1 cellular context compared by ENCODE assay signal in the genomic region with DNA sequence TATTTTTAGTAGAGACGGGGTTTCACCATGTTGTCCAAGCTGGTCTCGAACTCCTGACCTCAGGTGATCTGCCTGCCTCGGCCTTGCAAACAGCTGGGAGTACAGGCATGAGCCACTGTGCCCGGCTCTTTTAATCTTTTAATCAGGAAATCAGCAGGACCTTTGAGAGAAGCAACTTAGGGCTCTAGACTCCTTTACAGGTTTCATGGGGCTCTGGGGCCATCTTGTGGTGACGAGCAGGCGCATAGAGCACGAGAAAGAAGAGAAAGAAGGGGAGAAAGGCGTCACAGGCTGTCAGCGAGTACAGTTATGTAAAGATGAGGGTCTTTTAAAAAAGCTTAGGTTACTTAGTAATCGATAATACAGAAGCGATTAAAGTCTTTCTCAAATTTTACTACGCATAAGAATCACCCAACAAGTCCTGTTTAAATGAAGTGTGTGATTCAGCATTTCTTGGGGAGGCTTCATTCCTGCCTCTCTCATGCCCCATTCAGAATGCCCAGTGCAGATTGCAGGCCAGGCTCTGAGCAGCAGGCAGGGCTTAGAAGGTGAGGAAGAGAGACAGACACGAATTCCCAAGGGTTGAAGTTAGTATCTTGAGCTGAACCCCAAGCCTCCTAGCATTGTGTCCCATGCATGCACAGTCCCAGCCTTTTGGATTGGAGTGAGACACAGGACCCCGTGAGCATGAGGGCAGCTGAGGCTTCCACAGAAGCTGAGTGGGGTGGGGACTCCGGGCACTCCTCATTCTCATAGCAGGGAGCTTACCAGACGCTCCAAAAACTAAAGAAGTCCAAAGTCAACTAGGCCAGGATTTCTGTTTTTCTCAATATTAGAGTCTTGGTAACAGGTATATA.
TF ChIP-seq lines count a peak whose summit lies in the region.

No MANE protein-coding gene starts in this region.

TF ChIP-seq in liver, 16 proteins besides CTCF, POLR2A, EP300 and RAD21 (continued from another document):
- TF ChIP-seq, protein P1, sequence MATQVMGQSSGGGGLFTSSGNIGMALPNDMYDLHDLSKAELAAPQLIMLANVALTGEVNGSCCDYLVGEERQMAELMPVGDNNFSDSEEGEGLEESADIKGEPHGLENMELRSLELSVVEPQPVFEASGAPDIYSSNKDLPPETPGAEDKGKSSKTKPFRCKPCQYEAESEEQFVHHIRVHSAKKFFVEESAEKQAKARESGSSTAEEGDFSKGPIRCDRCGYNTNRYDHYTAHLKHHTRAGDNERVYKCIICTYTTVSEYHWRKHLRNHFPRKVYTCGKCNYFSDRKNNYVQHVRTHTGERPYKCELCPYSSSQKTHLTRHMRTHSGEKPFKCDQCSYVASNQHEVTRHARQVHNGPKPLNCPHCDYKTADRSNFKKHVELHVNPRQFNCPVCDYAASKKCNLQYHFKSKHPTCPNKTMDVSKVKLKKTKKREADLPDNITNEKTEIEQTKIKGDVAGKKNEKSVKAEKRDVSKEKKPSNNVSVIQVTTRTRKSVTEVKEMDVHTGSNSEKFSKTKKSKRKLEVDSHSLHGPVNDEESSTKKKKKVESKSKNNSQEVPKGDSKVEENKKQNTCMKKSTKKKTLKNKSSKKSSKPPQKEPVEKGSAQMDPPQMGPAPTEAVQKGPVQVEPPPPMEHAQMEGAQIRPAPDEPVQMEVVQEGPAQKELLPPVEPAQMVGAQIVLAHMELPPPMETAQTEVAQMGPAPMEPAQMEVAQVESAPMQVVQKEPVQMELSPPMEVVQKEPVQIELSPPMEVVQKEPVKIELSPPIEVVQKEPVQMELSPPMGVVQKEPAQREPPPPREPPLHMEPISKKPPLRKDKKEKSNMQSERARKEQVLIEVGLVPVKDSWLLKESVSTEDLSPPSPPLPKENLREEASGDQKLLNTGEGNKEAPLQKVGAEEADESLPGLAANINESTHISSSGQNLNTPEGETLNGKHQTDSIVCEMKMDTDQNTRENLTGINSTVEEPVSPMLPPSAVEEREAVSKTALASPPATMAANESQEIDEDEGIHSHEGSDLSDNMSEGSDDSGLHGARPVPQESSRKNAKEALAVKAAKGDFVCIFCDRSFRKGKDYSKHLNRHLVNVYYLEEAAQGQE (IDR thresholded peaks at IDR 0.05), result no peak
- TF ChIP-seq, protein P2, sequence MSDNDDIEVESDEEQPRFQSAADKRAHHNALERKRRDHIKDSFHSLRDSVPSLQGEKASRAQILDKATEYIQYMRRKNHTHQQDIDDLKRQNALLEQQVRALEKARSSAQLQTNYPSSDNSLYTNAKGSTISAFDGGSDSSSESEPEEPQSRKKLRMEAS (IDR thresholded peaks at IDR 0.05), result no peak
- TF ChIP-seq FOXA2 (IDR thresholded peaks at IDR 0.05), result no peak
- TF ChIP-seq JUND (IDR thresholded peaks at IDR 0.05), result no peak
- TF ChIP-seq YY1 (IDR thresholded peaks at IDR 0.05), result no peak
- no peak for TF ChIP-seq GABPA (IDR thresholded peaks at IDR 0.05 in 1 of 2, conservative IDR thresholded peaks at IDR 0.05 in 1 of 2)
TF ChIP-seq in liver: peak in this region for 0.
